Comparison of ENCODE assay signal across 17 cellular contexts in the genomic region with DNA sequence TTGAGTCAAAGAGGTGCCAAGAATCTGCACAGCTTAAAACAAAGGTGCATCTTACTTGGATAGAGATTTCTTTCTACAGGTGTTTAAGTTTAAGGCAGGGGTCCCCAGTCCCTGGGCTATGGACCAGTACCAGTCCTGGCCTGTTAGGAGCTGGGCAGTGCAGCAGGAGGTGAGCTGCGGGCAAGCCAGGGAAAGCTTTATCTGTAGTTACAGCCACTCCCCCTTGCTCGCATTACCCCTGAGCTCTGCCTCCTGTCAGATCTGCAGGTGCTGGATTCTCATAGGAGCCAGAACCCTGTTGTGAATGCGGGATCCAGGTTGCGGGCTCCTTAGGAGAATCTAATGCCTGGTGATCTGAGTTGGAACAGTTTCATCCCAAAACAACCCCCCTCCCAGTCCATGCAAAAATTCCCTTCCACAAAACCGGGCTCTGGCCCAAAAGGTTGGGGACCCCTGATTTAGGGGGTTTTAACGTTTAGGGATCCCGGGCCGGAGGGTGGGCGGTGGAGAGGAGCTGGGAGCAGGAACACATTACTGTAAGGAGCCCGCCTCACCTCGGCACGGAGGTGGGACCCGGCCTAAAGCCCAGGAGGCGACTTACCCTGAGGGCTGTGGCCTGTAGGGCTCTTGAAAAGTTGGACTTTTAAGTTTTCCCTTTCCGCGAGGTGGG.
A peak's percentile ranks its signal among the peaks of the same experiment; 100 is the strongest.
DNase-seq lines count a peak whose midpoint lies in the region; ATAC-seq and TF ChIP-seq lines count a peak whose summit lies in the region.
"Had no signal": no experiment of that assay in that cellular context is flagged by ENCODE, and none has a peak within 500 bp of the region (broad histone marks: within the 10 kb centered on the region; RNA-seq: fewer than 3 reads in every experiment).

No MANE protein-coding gene starts in this region.

- no peak overlapping the region for H3K27ac Mint-ChIP-seq in activated naive CD4-positive, alpha-beta T cell treated with anti-CD3 and anti-CD28 coated beads, Interleukin-2, amount 10 ng/mL, durations not matched to agents 7 days and 5 days
- H3K27ac Mint-ChIP-seq in activated CD8-positive, alpha-beta T cell treated with anti-CD3 and anti-CD28 coated beads for 36 hours = no peak overlapping the region

- H3K4me1 ChIP-seq in lower lobe of right lung (peaks cover 16% of the 10 kb centered on the region), testis (peaks cover 11% of the 10 kb centered on the region)

- H3K4me1 Mint-ChIP-seq in activated naive CD4-positive, alpha-beta T cell treated with anti-CD3 and anti-CD28 coated beads, Interleukin-2, amount 10 ng/mL, durations not matched to agents 7 days and 5 days = peaks cover 22% of the 10 kb centered on the region
- H3K4me1 Mint-ChIP-seq in activated CD8-positive, alpha-beta T cell treated with anti-CD3 and anti-CD28 coated beads for 36 hours (ENCODE audit: low read depth) = peaks cover 21% of the 10 kb centered on the region

- CTCF ChIA-PET in activated naive CD4-positive, alpha-beta T cell treated with anti-CD3 and anti-CD28 coated beads, Interleukin-2, amount 10 ng/mL, durations not matched to agents 7 days and 5 days (lab: Charles Lee) = no interaction called here
- CTCF ChIA-PET in activated CD8-positive, alpha-beta T cell treated with anti-CD3 and anti-CD28 coated beads for 36 hours (lab: Charles Lee) = no interaction called here

- H3K4me3 Mint-ChIP-seq in activated naive CD4-positive, alpha-beta T cell treated with anti-CD3 and anti-CD28 coated beads, Interleukin-2, amount 10 ng/mL, durations not matched to agents 7 days and 5 days = peak overlapping the region; percentile 54
- H3K4me3 Mint-ChIP-seq in activated CD8-positive, alpha-beta T cell treated with anti-CD3 and anti-CD28 coated beads for 36 hours = peak overlapping the region; percentile 50

- ATAC-seq in activated CD8-positive, alpha-beta T cell treated with anti-CD3 and anti-CD28 coated beads for 36 hours = no peak
- no peak for ATAC-seq in lower lobe of right lung
- ATAC-seq: body of pancreas had no signal

- TF ChIP-seq POLR2A in testis (IDR thresholded peaks at IDR 0.05) = no peak

- H3K36me3 Mint-ChIP-seq in activated naive CD4-positive, alpha-beta T cell treated with anti-CD3 and anti-CD28 coated beads, Interleukin-2, amount 10 ng/mL, durations not matched to agents 7 days and 5 days = peaks cover 14% of the 10 kb centered on the region
- peaks cover 8% of the 10 kb centered on the region for H3K36me3 Mint-ChIP-seq in activated CD8-positive, alpha-beta T cell treated with anti-CD3 and anti-CD28 coated beads for 36 hours (ENCODE audit: low read depth)

- POLR2A ChIA-PET in activated CD8-positive, alpha-beta T cell treated with anti-CD3 and anti-CD28 coated beads for 36 hours (lab: Charles Lee) = no interaction called here

- peaks cover 27% of the 10 kb centered on the region for H3K9me3 Mint-ChIP-seq in activated naive CD4-positive, alpha-beta T cell treated with anti-CD3 and anti-CD28 coated beads, Interleukin-2, amount 10 ng/mL, durations not matched to agents 7 days and 5 days
- peaks cover 14% of the 10 kb centered on the region for H3K9me3 Mint-ChIP-seq in activated CD8-positive, alpha-beta T cell treated with anti-CD3 and anti-CD28 coated beads for 36 hours

- H3K27me3 ChIP-seq in lower lobe of right lung (ENCODE audit: low read depth) = no peaks in the 10 kb centered on the region
- H3K27me3 ChIP-seq in testis = no peaks in the 10 kb centered on the region
- H3K27me3 ChIP-seq: body of pancreas had no signal

- H3K4me3 ChIP-seq in lower lobe of right lung (peak overlapping the region; percentile 83), testis (peak overlapping the region; percentile 65 to 81)

- no peak for TF ChIP-seq CTCF in activated CD8-positive, alpha-beta T cell treated with anti-CD3 and anti-CD28 coated beads for 36 hours (IDR thresholded peaks at IDR 0.05)
- TF ChIP-seq CTCF in lower lobe of right lung (IDR thresholded peaks at IDR 0.05) (no peak), testis (IDR thresholded peaks at IDR 0.05) (no peak)

- 69 to 72% methylated on average over 13 to 16 of the region's 16 CpGs for WGBS in testis, 2 donors

- no peak overlapping the region for H3K27ac ChIP-seq in lower lobe of right lung
- no peak overlapping the region for H3K27ac ChIP-seq in testis
- H3K27ac ChIP-seq: body of pancreas, GM23248, left lung, neutrophil, SK-N-MC had no signal

- intact Hi-C loops in activated CD8-positive, alpha-beta T cell treated with anti-CD3 and anti-CD28 coated beads for 36 hours (cut with micrococcal nuclease) = no loop called here
- intact Hi-C loops in lower lobe of right lung (cut with DNase I) = no loop called here
- intact Hi-C loops in testis (cut with DNase I; ENCODE audit: low total_unique reads) = no loop called here

- DNase-seq in activated naive CD4-positive, alpha-beta T cell treated with anti-CD3 and anti-CD28 coated beads, Interleukin-2, amount 10 ng/mL, durations not matched to agents 7 days and 5 days = no peak
- DNase-seq in activated naive CD4-positive, alpha-beta T cell (lab: John Stamatoyannopoulos, UW) = no peak
- no peak for DNase-seq in activated CD8-positive, alpha-beta T cell treated with anti-CD3 and anti-CD28 coated beads for 36 hours
- peak; percentile 28 for DNase-seq in lower lobe of right lung
- peak; percentile 12 for DNase-seq in testis
- no peak for DNase-seq in NCI-H1436 treated with DMSO at 0.1 percent for 48 hours (lab: John Stamatoyannopoulos, UW)
- no peak for DNase-seq in COLO829 (ENCODE audit: low spot score)
- DNase-seq in HuH-7 (ENCODE audit: low spot score) = no peak
- DNase-seq: GM23248; hippocampal formation; KBM-7; NCI-H1417; stimulated activated naive CD4-positive, alpha-beta T cell treated with Interleukin-2 at 50 U/mL for 16 hours had no signal

- H3K36me3 ChIP-seq in lower lobe of right lung (no peaks in the 10 kb centered on the region), testis (ENCODE audit: low read depth, missing control alignments) (no peaks in the 10 kb centered on the region)
- H3K36me3 ChIP-seq: left lung, neutrophil had no signal

- H3K27me3 Mint-ChIP-seq in activated naive CD4-positive, alpha-beta T cell treated with anti-CD3 and anti-CD28 coated beads, Interleukin-2, amount 10 ng/mL, durations not matched to agents 7 days and 5 days = peaks cover 22% of the 10 kb centered on the region
- no peaks in the 10 kb centered on the region for H3K27me3 Mint-ChIP-seq in activated CD8-positive, alpha-beta T cell treated with anti-CD3 and anti-CD28 coated beads for 36 hours

- peaks cover 17% of the 10 kb centered on the region for H3K9me3 ChIP-seq in lower lobe of right lung
- no peaks in the 10 kb centered on the region for H3K9me3 ChIP-seq in testis

Comparison
In these comparisons a context has a peak if more than half of its experiments do, and no peak if none do; other contexts are left out.
1. DNase-seq: peak in lower lobe of right lung (single experiment) and testis (single experiment); none in activated naive CD4-positive, alpha-beta T cell treated with anti-CD3 and anti-CD28 coated beads, Interleukin-2, amount 10 ng/mL, durations not matched to agents 7 days and 5 days (single experiment), activated naive CD4-positive, alpha-beta T cell (0 of 4), activated CD8-positive, alpha-beta T cell treated with anti-CD3 and anti-CD28 coated beads for 36 hours (single experiment), NCI-H1436 treated with DMSO at 0.1 percent for 48 hours (single experiment), COLO829 (single experiment) and HuH-7 (single experiment).